ENCODE assay signal across 9 cellular contexts in genomic region chr5:16160706-16161105, GRCh38. TPM values are rescaled to one million over a fixed set of nuclear protein-coding genes. Genes with fewer than 3 reads are reported as not detected.
DNase-seq lines count a peak whose midpoint lies in the region; ATAC-seq and TF ChIP-seq lines count a peak whose summit lies in the region.
"Had no signal": no experiment of that assay in that cellular context is flagged by ENCODE, and none has a peak within 500 bp of the region (broad histone marks: within the 10 kb centered on the region; RNA-seq: fewer than 3 reads in every experiment).

No MANE protein-coding gene starts in this region.

- no peak overlapping the region for H3K4me3 Mint-ChIP-seq in CD14-positive monocyte

- H2AFZ ChIP-seq in SU-DHL-6 (ENCODE audit: low read depth, low read length, severe bottlenecking), result no peak overlapping the region

- H3K4me1 Mint-ChIP-seq in CD14-positive monocyte, result no peaks in the 10 kb centered on the region

- ATAC-seq in GM18511 (IDR thresholded peaks at IDR 0.05; ENCODE audit: unreplicated experiment), result peak; percentile 91
- ATAC-seq in HG02885 (IDR thresholded peaks at IDR 0.05; ENCODE audit: poor library complexity, unreplicated experiment), result peak; percentile 96
- ATAC-seq in foreskin keratinocyte, result peak; percentile 97
- ATAC-seq in psoas muscle, result peak; percentile 40 to 80 (median 68)

- H3K79me2 ChIP-seq in SU-DHL-6 (ENCODE audit: insufficient read depth, low read length), result no peaks in the 10 kb centered on the region

- H3K4me1 ChIP-seq in foreskin keratinocyte (no peaks in the 10 kb centered on the region), psoas muscle (no peaks in the 10 kb centered on the region)

- H3K36me3 ChIP-seq in SU-DHL-6 (ENCODE audit: low read length) (no peaks in the 10 kb centered on the region), psoas muscle (ENCODE audit: insufficient read depth in 1 of 2, low read depth in 1 of 2) (no peaks in the 10 kb centered on the region)

- H3K27me3 Mint-ChIP-seq in CD14-positive monocyte (ENCODE audit: low read depth in 3 of 3), result peaks cover 0 to 2% (median 0%) of the 10 kb centered on the region in 3 donors

- H3K9ac ChIP-seq in SU-DHL-6 (ENCODE audit: low read length), result no peak overlapping the region

- H3K9me3 ChIP-seq in SU-DHL-6 (ENCODE audit: insufficient read depth, low read length) (no peaks in the 10 kb centered on the region), psoas muscle (no peaks in the 10 kb centered on the region)

- DNase-seq in CD14-positive monocyte (ENCODE audit: low spot score) (no peak), NCI-H146 treated with DMSO at 0.1 percent for 48 hours (lab: John Stamatoyannopoulos, UW; ENCODE audit: unreplicated experiment) (peak; percentile 59), foreskin keratinocyte (peak; percentile 20 to 57), psoas muscle (no peak)
- no peak for DNase-seq in activated T-cell treated with anti-CD3 and anti-CD28 coated beads, Interleukin-2, amount 50 U/mL, for 1 hour

- intact Hi-C loops in CD14-positive monocyte (cut with micrococcal nuclease), result no loop called here
- intact Hi-C loops in psoas muscle (cut with DNase I), result loop anchor here in 1 of 2 donors (10.0 kb wide), 1 partner anchor 294 kb away; no protein-coding TSS in a partner anchor

- H3K9me3 Mint-ChIP-seq in CD14-positive monocyte, result no peaks in the 10 kb centered on the region

- H3F3A ChIP-seq in SU-DHL-6 (ENCODE audit: insufficient read depth), result no peaks in the 10 kb centered on the region

- no peaks in the 10 kb centered on the region for H4K20me1 ChIP-seq in SU-DHL-6 (ENCODE audit: low read depth, low read length)

- H3K27me3 ChIP-seq in SU-DHL-6 (ENCODE audit: low read length) (no peaks in the 10 kb centered on the region), foreskin keratinocyte (no peaks in the 10 kb centered on the region), psoas muscle (ENCODE audit: insufficient read depth in 3 of 3, low read length in 2 of 3) (no peaks in the 10 kb centered on the region)

- peak; percentile 33 for TF ChIP-seq CTCF in CD14-positive monocyte (IDR thresholded peaks at IDR 0.05)
- peak; percentile 67 for TF ChIP-seq CTCF in SU-DHL-6 (IDR thresholded peaks at IDR 0.05; ENCODE audit: insufficient read depth, low read length, poor library complexity, severe bottlenecking)
- TF ChIP-seq CTCF in foreskin keratinocyte (conservative IDR thresholded peaks at IDR 0.05), result peak; percentile 82
- peak; percentile 59 for TF ChIP-seq CTCF in psoas muscle (IDR thresholded peaks at IDR 0.05)

- 0 to 1% (median 0%) methylated on average over 5 of the region's 5 CpGs for WGBS in psoas muscle, 3 donors

- no peak overlapping the region for H3K4me2 ChIP-seq in SU-DHL-6 (ENCODE audit: low read depth, low read length, poor library complexity, severe bottlenecking)

- H3K27ac Mint-ChIP-seq in CD14-positive monocyte, result no peak overlapping the region

- H3K4me3 ChIP-seq in SU-DHL-6 (ENCODE audit: insufficient read depth, low read length, poor library complexity, severe bottlenecking) (no peak overlapping the region), psoas muscle (no peak overlapping the region)

- no peaks in the 10 kb centered on the region for H3K36me3 Mint-ChIP-seq in CD14-positive monocyte

- H3K27ac ChIP-seq in SU-DHL-6 (ENCODE audit: low read depth, low read length) (no peak overlapping the region), foreskin keratinocyte (no peak overlapping the region), psoas muscle (no peak overlapping the region)

- no peaks in the 10 kb centered on the region for H3K9me2 ChIP-seq in SU-DHL-6 (replicated peaks; ENCODE audit: insufficient read depth, low read length)

RNA-seq across cellular contexts. Expression of gene MARCHF11, which starts 18.9 kb away (rescaled TPM):
- not detected for polyA plus RNA-seq in CD14-positive monocyte
- total RNA-seq in foreskin keratinocyte, result not detected in 2 replicates
- polyA plus RNA-seq in foreskin keratinocyte, result not detected in 2 replicates
- not detected for total RNA-seq in psoas muscle
- not detected for polyA plus RNA-seq in psoas muscle
- total RNA-seq: T-helper 1 cell treated with Interleukin-12 subunit alpha and Interleukin-12 subunit beta and Interleukin-4 antibody, amounts not matched to agents 30 ng/mL and 1 ng/mL, for 36 hours had no signal

Comparison
In these comparisons a context has a peak if more than half of its experiments do, and no peak if none do; other contexts are left out.
1. DNase-seq: peak in NCI-H146 treated with DMSO at 0.1 percent for 48 hours (single experiment) and foreskin keratinocyte (2 of 2); none in CD14-positive monocyte (single experiment), psoas muscle (0 of 2) and activated T-cell treated with anti-CD3 and anti-CD28 coated beads, Interleukin-2, amount 50 U/mL, for 1 hour (single experiment).
2. Peak in every context shown above with its lines, with median percentiles within 50 percentile points of each other: CTCF ChIP-seq and ATAC-seq.